1 cellular context compared by ENCODE assay signal in the genomic region with DNA sequence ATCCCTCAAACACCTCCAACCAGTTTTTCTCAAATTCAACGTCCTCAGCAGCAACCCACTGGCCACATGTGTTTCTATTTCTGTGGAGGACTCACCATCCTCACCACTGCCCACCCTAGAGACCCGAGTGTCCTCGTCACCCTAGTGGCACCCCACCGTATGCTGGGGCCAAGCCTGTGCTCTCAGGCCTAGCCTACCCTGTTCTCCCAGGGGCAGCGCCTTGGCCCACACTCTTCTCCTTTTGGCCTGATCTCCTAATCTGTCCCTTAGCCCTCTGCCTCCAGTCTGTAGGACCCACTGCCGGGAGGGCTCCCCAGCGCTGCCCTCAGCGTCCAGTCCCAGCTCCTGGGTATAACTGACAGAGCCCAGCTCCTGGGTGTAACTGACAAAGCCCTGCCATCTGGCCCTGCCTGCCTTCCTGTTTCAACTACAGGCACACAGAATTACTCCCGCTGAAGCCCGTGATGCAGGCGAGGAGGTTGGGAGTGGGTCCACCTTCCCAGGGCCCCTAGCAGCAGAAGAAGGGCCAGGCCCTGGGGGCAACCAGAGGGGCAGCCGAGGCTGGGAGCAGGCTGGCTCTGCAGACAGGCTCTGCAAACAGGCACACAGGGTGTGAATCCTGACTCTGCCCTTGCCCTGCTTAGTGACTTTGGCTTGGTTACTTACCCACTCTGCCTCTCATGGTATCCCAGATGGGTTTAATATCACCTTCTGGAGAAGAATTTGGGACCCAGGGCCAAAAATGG.
TF ChIP-seq lines count a peak whose summit lies in the region.

No MANE protein-coding gene starts in this region.

TF ChIP-seq in WTC11, 78 proteins besides CTCF, POLR2A, EP300 and RAD21 (continued from another document):
- TF ChIP-seq, protein P1, sequence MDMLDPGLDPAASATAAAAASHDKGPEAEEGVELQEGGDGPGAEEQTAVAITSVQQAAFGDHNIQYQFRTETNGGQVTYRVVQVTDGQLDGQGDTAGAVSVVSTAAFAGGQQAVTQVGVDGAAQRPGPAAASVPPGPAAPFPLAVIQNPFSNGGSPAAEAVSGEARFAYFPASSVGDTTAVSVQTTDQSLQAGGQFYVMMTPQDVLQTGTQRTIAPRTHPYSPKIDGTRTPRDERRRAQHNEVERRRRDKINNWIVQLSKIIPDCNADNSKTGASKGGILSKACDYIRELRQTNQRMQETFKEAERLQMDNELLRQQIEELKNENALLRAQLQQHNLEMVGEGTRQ (CRISPR knock-in tag; IDR thresholded peaks at IDR 0.05), result no peak
- no peak for TF ChIP-seq PRRX2 (CRISPR knock-in tag; IDR thresholded peaks at IDR 0.05)
- TF ChIP-seq, protein P2, sequence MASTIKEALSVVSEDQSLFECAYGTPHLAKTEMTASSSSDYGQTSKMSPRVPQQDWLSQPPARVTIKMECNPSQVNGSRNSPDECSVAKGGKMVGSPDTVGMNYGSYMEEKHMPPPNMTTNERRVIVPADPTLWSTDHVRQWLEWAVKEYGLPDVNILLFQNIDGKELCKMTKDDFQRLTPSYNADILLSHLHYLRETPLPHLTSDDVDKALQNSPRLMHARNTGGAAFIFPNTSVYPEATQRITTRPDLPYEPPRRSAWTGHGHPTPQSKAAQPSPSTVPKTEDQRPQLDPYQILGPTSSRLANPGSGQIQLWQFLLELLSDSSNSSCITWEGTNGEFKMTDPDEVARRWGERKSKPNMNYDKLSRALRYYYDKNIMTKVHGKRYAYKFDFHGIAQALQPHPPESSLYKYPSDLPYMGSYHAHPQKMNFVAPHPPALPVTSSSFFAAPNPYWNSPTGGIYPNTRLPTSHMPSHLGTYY (CRISPR knock-in tag; IDR thresholded peaks at IDR 0.05), result no peak
TF ChIP-seq in WTC11: peak in this region for 0.
